In genomic region chr4:169115897-169116254, GRCh38 we compare ENCODE assay signal across 8 cellular contexts.
DNase-seq lines count a peak whose midpoint lies in the region; ATAC-seq and TF ChIP-seq lines count a peak whose summit lies in the region.

No MANE protein-coding gene starts in this region.

- H3K27me3 ChIP-seq in cardiac muscle cell (peaks cover 11% of the 10 kb centered on the region), transverse colon (no peaks in the 10 kb centered on the region)

- in situ Hi-C loops in SK-MEL-5 (cut with HindIII; ENCODE audit: low pct_unique_long_range_greater_than_20kb, low sequenced_read_pairs), result no loop called here
- in situ Hi-C loops in transverse colon (cut with MboI; ENCODE audit: low pct_ligation_motif_present in 1 of 4, low pct_unique_long_range_greater_than_20kb in 1 of 4, low sequenced_read_pairs in 3 of 4), result loop anchor here in 1 of 4 donors (25.0 kb wide), 1 partner anchor 371 kb away; no protein-coding TSS in a partner anchor

- H3K9me3 ChIP-seq in cardiac muscle cell (ENCODE audit: low read depth), result no peaks in the 10 kb centered on the region
- H3K9me3 ChIP-seq in transverse colon, result no peaks in the 10 kb centered on the region

- TF ChIP-seq POLR2A in transverse colon (IDR thresholded peaks at IDR 0.05), result no peak

- peak; percentile 52 for TF ChIP-seq CTCF in cardiac muscle cell (IDR thresholded peaks at IDR 0.05; ENCODE audit: low read depth, low read length)
- TF ChIP-seq CTCF in transverse colon (IDR thresholded peaks at IDR 0.05), result no peak

- H3K36me3 ChIP-seq in cardiac muscle cell (no peaks in the 10 kb centered on the region), transverse colon (peaks cover 0 to 25% (median 3%) of the 10 kb centered on the region in 4 donors)

- DNase-seq in cardiac muscle cell (ENCODE audit: low read depth in 1 of 2, low spot score in 1 of 2) (peak; percentile 20 to 94), Right ventricle myocardium superior (no peak), SK-MEL-5 (ENCODE audit: low read depth, low spot score) (peak; percentile 61), glomerular visceral epithelial cell (ENCODE audit: extremely low spot score) (peak; percentile 85), transverse colon (peak; percentile 19), RPMI8226 (no peak), GF-D8 (lab: John Stamatoyannopoulos, UW) (no peak), cerebellar nuclear complex (lab: John Stamatoyannopoulos, UW) (no peak)

- H3K27ac ChIP-seq in cardiac muscle cell (no peak overlapping the region), transverse colon (peak overlapping the region in 1 of 4 donors; percentile 51)

- H3K4me3 ChIP-seq in cardiac muscle cell (no peak overlapping the region), transverse colon (no peak overlapping the region)

- no peak for TF ChIP-seq EP300 in transverse colon (IDR thresholded peaks at IDR 0.05; ENCODE audit: low read depth)

- no peak for ATAC-seq in Right ventricle myocardium superior (ENCODE audit: poor library complexity)

- H3K4me1 ChIP-seq in cardiac muscle cell (ENCODE audit: low read depth) (no peaks in the 10 kb centered on the region), transverse colon (peaks cover 0 to 25% (median 17%) of the 10 kb centered on the region in 4 donors)

- intact Hi-C loops in Right ventricle myocardium superior (cut with DNase I), result no loop called here
- intact Hi-C loops in transverse colon (cut with DNase I; ENCODE audit: low total_unique reads), result no loop called here

- WGBS in transverse colon (ENCODE audit: low coverage in 1 of 2), 2 donors, result 30% methylated on average over 2 to 4 of the region's 4 CpGs

Comparison
In these comparisons a context has a peak if more than half of its experiments do, and no peak if none do; other contexts are left out.
1. DNase-seq: peak in cardiac muscle cell (2 of 2), SK-MEL-5 (single experiment), glomerular visceral epithelial cell (single experiment) and transverse colon (single experiment); none in Right ventricle myocardium superior (single experiment), RPMI8226 (single experiment), GF-D8 (single experiment) and cerebellar nuclear complex (0 of 2).